In genomic region chr7:25750738-25751529, GRCh38 we compare ENCODE assay signal across 1 cellular context.
TF ChIP-seq lines count a peak whose summit lies in the region.

No MANE protein-coding gene starts in this region.

TF ChIP-seq in K562, 482 proteins besides CTCF, POLR2A, EP300 and RAD21 (continued from another document):
- no peak for TF ChIP-seq TRIM25 (IDR thresholded peaks at IDR 0.05; ENCODE audit: borderline replicate concordance)
